8 cellular contexts compared by ENCODE assay signal in the genomic region with DNA sequence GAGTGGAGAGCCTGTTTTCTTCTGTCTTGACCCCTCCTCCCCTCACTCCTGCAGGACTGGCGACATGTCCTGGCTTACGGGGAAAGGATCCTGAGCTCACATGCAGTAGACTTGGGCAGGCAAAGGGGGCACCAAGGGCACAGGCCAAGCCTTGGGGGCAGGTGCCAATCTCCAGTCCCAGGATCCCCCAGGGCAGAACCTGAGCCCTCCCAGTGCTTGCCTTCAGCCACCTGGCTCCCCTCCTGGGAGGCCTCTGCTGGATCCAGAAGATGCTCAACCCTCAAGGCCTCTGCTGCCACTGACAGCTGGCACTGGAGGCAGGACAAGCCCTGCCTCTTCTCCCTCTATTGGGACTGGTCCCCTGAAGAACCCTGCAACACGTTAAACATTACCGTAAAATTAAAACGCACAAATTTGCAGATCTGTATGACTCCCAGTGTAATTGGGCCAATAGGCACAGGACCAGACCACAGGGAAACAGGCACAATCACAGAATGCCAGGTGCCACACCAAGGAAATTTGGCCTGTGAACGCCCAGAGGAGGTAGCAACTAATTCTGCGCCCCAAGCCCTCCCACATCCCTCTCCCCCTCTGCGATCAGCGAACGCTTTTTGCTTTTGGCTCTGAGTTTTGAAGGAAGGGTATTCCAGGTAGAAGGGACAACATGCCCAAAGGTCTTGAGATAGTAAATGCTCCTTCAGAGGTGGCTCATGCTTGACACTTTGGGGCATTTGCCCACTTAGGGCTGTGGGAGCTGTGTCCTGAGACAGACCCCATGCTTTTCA. TPM values are rescaled to one million over a fixed set of nuclear protein-coding genes. Genes with fewer than 3 reads are reported as not detected.
DNase-seq lines count a peak whose midpoint lies in the region; ATAC-seq and TF ChIP-seq lines count a peak whose summit lies in the region.

No MANE protein-coding gene starts in this region.

- 40% methylated on average over 2 of the region's 10 CpGs for WGBS in right lobe of liver (ENCODE audit: insufficient coverage, low coverage, low lambda C conversion rate, missing lambda C conversion rate)

- no peak for DNase-seq in activated T-cell treated with anti-CD3 and anti-CD28 coated beads, Interleukin-2, amount 50 U/mL, for 4 hours
- DNase-seq in activated T-cell treated with anti-CD3 and anti-CD28 coated beads, Interleukin-2, amount 50 U/mL, for 1 hour, result no peak
- DNase-seq in ascending aorta (ENCODE audit: low spot score in 2 of 2) (no peak), right lobe of liver (no peak), tibial artery (no peak)

- peaks cover 5% of the 10 kb centered on the region for H3K36me3 Mint-ChIP-seq in activated T-cell treated with anti-CD3 and anti-CD28 coated beads, Interleukin-2, amount 50 U/mL, for 4 hours (ENCODE audit: insufficient read depth)

- H3K4me3 Mint-ChIP-seq in activated T-cell treated with anti-CD3 and anti-CD28 coated beads, Interleukin-2, amount 50 U/mL, for 4 hours, result peak overlapping the region; percentile 97

- H3K36me3 ChIP-seq in ascending aorta, result peaks cover 7 to 8% of the 10 kb centered on the region in 2 donors
- H3K36me3 ChIP-seq in right lobe of liver, result peaks cover 0 to 9% (median 0%) of the 10 kb centered on the region in 4 donors
- peaks cover 0 to 23% (median 8%) of the 10 kb centered on the region in 3 donors for H3K36me3 ChIP-seq in tibial artery

- no peak for TF ChIP-seq POLR2A in right lobe of liver (IDR thresholded peaks at IDR 0.05)

- H3K27ac ChIP-seq in ascending aorta (peak overlapping the region; percentile 73 to 85), right lobe of liver (peak overlapping the region; percentile 85 to 87 (median 87)), tibial artery (peak overlapping the region; percentile 85 to 87)

- H3K4me3 ChIP-seq in ascending aorta (peak overlapping the region; percentile 74 to 90), right lobe of liver (peak overlapping the region; percentile 78 to 97 (median 96)), tibial artery (peak overlapping the region; percentile 79 to 82)

- H3K9me3 Mint-ChIP-seq in activated T-cell treated with anti-CD3 and anti-CD28 coated beads, Interleukin-2, amount 50 U/mL, for 4 hours, result peaks cover 3% of the 10 kb centered on the region

- no peak for TF ChIP-seq CTCF in ascending aorta (IDR thresholded peaks at IDR 0.05)
- TF ChIP-seq CTCF in right lobe of liver (IDR thresholded peaks at IDR 0.05), result no peak
- no peak for TF ChIP-seq CTCF in tibial artery (IDR thresholded peaks at IDR 0.05)

- H3K4me1 ChIP-seq in ascending aorta (peaks cover 11 to 23% of the 10 kb centered on the region in 2 donors), right lobe of liver (peaks cover 0 to 24% (median 5%) of the 10 kb centered on the region in 4 donors), tibial artery (peaks cover 0 to 41% (median 23%) of the 10 kb centered on the region in 4 donors)

- peaks cover 38% of the 10 kb centered on the region for H3K4me1 Mint-ChIP-seq in activated T-cell treated with anti-CD3 and anti-CD28 coated beads, Interleukin-2, amount 50 U/mL, for 4 hours (ENCODE audit: low read depth)

- H3K27me3 Mint-ChIP-seq in activated T-cell treated with anti-CD3 and anti-CD28 coated beads, Interleukin-2, amount 50 U/mL, for 4 hours (ENCODE audit: low read depth), result peaks cover 4% of the 10 kb centered on the region

- ATAC-seq in activated T-cell treated with anti-CD3 and anti-CD28 coated beads, Interleukin-2, amount 50 U/mL, for 4 hours, result no peak
- ATAC-seq in right lobe of liver, result no peak
- no peak for ATAC-seq in GM18909 (IDR thresholded peaks at IDR 0.05; ENCODE audit: poor library complexity, unreplicated experiment)
- no peak for ATAC-seq in HG02852 (IDR thresholded peaks at IDR 0.05; ENCODE audit: unreplicated experiment)
- no peak for ATAC-seq in GM18511 (IDR thresholded peaks at IDR 0.05; ENCODE audit: unreplicated experiment)

- intact Hi-C loops in ascending aorta (cut with DNase I), result loop anchor here (1.0 to 10.0 kb wide), 3 partner anchors 36 to 664 kb away; a partner anchor contains a TSS
- intact Hi-C loops in right lobe of liver (cut with DNase I), result no loop called here
- intact Hi-C loops in tibial artery (cut with DNase I; ENCODE audit: low total_unique reads), result no loop called here

- no peaks in the 10 kb centered on the region for H3K27me3 ChIP-seq in ascending aorta
- H3K27me3 ChIP-seq in right lobe of liver, result no peaks in the 10 kb centered on the region
- peaks cover 0 to 28% of the 10 kb centered on the region in 2 donors for H3K27me3 ChIP-seq in tibial artery

- H3K9me3 ChIP-seq in ascending aorta (no peaks in the 10 kb centered on the region), right lobe of liver (no peaks in the 10 kb centered on the region), tibial artery (peaks cover 0 to 10% (median 0%) of the 10 kb centered on the region in 3 donors)

RNA-seq across cellular contexts. Expression of a gene that starts 1.0 kb away (rescaled TPM):
- total RNA-seq in activated T-cell treated with anti-CD3 and anti-CD28 coated beads, Interleukin-2, amount 50 U/mL, for 4 hours, result 10 to 100 TPM; 82.4 to 96.6 (median 84.7) TPM
- total RNA-seq in ascending aorta (72.8 TPM), right lobe of liver (10 to 100 TPM; 22.7 to 33.3 (median 27.0) TPM)

RNA-seq across cellular contexts. Expression of a gene that starts 14.1 kb away (rescaled TPM):
- under 1 TPM; 0.30 to 0.78 (median 0.47) TPM for total RNA-seq in activated T-cell treated with anti-CD3 and anti-CD28 coated beads, Interleukin-2, amount 50 U/mL, for 4 hours
- total RNA-seq in ascending aorta (not detected), right lobe of liver (1 to 10 TPM in 3 of 6 experiments, under 1 TPM in 3; 0.37 to 1.4 (median 1.0) TPM)

RNA-seq across cellular contexts. Expression of a gene that starts 20.8 kb away (rescaled TPM):
- 10 to 100 TPM; 53.6 to 55.0 (median 53.6) TPM for total RNA-seq in activated T-cell treated with anti-CD3 and anti-CD28 coated beads, Interleukin-2, amount 50 U/mL, for 4 hours
- total RNA-seq in ascending aorta (37.9 TPM), right lobe of liver (10 to 100 TPM in 5 of 6 experiments, 1 to 10 TPM in 1; 9.3 to 32.5 (median 15.6) TPM)

RNA-seq across cellular contexts. Expression of a gene that starts 33.8 kb away (rescaled TPM):
- total RNA-seq in activated T-cell treated with anti-CD3 and anti-CD28 coated beads, Interleukin-2, amount 50 U/mL, for 4 hours, result under 1 TPM in 1 of 3 donors, not detected in 2; 0.13 TPM
- total RNA-seq in ascending aorta (not detected), right lobe of liver (1 to 10 TPM in 1 of 6 experiments, under 1 TPM in 4, not detected in 1; 0.09 to 1.4 (median 0.42) TPM)

RNA-seq across cellular contexts. Expression of a gene that starts 51.2 kb away (rescaled TPM):
- total RNA-seq in activated T-cell treated with anti-CD3 and anti-CD28 coated beads, Interleukin-2, amount 50 U/mL, for 4 hours, result under 1 TPM in 2 of 3 donors, not detected in 1; 0.10 to 0.13 TPM
- total RNA-seq in ascending aorta, result 20.4 TPM
- total RNA-seq in right lobe of liver, result under 1 TPM in 5 of 6 experiments, not detected in 1; 0.12 to 0.35 (median 0.18) TPM
